In the genomic region with DNA sequence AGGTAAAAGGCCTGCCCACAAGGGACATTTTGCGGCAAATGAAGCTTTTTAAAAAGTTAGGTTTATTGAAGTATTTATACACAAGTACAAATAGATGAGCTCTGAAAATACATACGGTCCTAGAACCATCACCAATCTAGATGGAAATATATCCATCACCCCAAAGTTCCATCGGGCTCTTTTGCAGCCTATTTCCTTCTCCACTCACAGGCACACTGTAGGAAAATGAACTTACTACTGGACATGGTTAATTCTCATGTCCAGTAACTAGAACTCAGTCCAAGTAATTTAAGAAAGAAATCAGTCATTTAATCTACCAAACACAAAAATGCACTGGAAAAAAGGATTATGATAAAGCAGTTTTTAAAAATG, we compare ENCODE assay signal across 1 cellular context.
TF ChIP-seq lines count a peak whose summit lies in the region.

No MANE protein-coding gene starts in this region.

TF ChIP-seq in H1, 55 proteins besides CTCF, POLR2A, EP300 and RAD21:
- TF ChIP-seq RFX5 (IDR thresholded peaks at IDR 0.05; ENCODE audit: borderline replicate concordance, low read depth, low read length), result no peak
- no peak for TF ChIP-seq CBX5 (IDR thresholded peaks at IDR 0.05; ENCODE audit: low read depth, low read length)
- TF ChIP-seq TEAD4 (IDR thresholded peaks at IDR 0.05; ENCODE audit: low read depth, low read length), result no peak
- TF ChIP-seq RXRA (IDR thresholded peaks at IDR 0.05; ENCODE audit: insufficient read depth, low read depth, low read length), result no peak
- TF ChIP-seq KDM1A (IDR thresholded peaks at IDR 0.05; ENCODE audit: borderline replicate concordance, low read length), result no peak
- no peak for TF ChIP-seq NRF1 (IDR thresholded peaks at IDR 0.05; ENCODE audit: low read depth, low read length)
TF ChIP-seq in H1: peak in this region for 0.
